1 cellular context compared by ENCODE assay signal in genomic region chr4:7103599-7104365, GRCh38.
TF ChIP-seq lines count a peak whose summit lies in the region.

No MANE protein-coding gene starts in this region.

TF ChIP-seq in HEK293, 187 proteins besides CTCF, POLR2A, EP300 and RAD21 (continued from another document):
- no peak for TF ChIP-seq ZBTB11 (tag by site-specific recombination; conservative IDR thresholded peaks at IDR 0.05; ENCODE audit: low read depth)
- TF ChIP-seq PRDM1 (tag by site-specific recombination; IDR thresholded peaks at IDR 0.05) = no peak
- TF ChIP-seq YY2 (tag by site-specific recombination; IDR thresholded peaks at IDR 0.05) = no peak
- TF ChIP-seq ZNF513 (tag by site-specific recombination; IDR thresholded peaks at IDR 0.05) = no peak
- TF ChIP-seq, protein P1, sequence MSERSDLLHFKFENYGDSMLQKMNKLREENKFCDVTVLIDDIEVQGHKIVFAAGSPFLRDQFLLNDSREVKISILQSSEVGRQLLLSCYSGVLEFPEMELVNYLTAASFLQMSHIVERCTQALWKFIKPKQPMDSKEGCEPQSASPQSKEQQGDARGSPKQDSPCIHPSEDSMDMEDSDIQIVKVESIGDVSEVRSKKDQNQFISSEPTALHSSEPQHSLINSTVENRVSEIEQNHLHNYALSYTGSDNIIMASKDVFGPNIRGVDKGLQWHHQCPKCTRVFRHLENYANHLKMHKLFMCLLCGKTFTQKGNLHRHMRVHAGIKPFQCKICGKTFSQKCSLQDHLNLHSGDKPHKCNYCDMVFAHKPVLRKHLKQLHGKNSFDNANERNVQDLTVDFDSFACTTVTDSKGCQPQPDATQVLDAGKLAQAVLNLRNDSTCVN (tag by site-specific recombination; optimal IDR thresholded peaks at IDR 0.05) = no peak
- no peak for TF ChIP-seq GLIS2 (tag by site-specific recombination; IDR thresholded peaks at IDR 0.05)
- TF ChIP-seq ZNF48 (tag by site-specific recombination; IDR thresholded peaks at IDR 0.05) = no peak
- TF ChIP-seq ZBTB7A (tag by site-specific recombination; IDR thresholded peaks at IDR 0.05; ENCODE audit: low read depth) = no peak
- TF ChIP-seq ZIC2 (tag by site-specific recombination; IDR thresholded peaks at IDR 0.05) = peak; percentile 72
